Comparison of ENCODE assay signal across 14 cellular contexts in genomic region chr5:6273090-6273735, GRCh38.
DNase-seq lines count a peak whose midpoint lies in the region; ATAC-seq and TF ChIP-seq lines count a peak whose summit lies in the region.
"Had no signal": no experiment of that assay in that cellular context is flagged by ENCODE, and none has a peak within 500 bp of the region (broad histone marks: within the 10 kb centered on the region; RNA-seq: fewer than 3 reads in every experiment).

No MANE protein-coding gene starts in this region.

- H3K27ac Mint-ChIP-seq in activated CD8-positive, alpha-beta T cell treated with anti-CD3 and anti-CD28 coated beads, Interleukin-2, amount 10 ng/mL, durations not matched to agents 7 days and 5 days = no peak overlapping the region
- no peak overlapping the region for H3K27ac Mint-ChIP-seq in immature natural killer cell
- H3K27ac Mint-ChIP-seq: H9 had no signal

- WGBS in heart right ventricle, 2 donors = 80 to 87% methylated on average over 10 of the region's 10 CpGs

- H3K27me3 Mint-ChIP-seq in activated CD8-positive, alpha-beta T cell treated with anti-CD3 and anti-CD28 coated beads, Interleukin-2, amount 10 ng/mL, durations not matched to agents 7 days and 5 days (ENCODE audit: low read depth) = no peaks in the 10 kb centered on the region
- peaks cover 0 to 4% (median 1%) of the 10 kb centered on the region in 3 donors for H3K27me3 Mint-ChIP-seq in immature natural killer cell (ENCODE audit: low read depth in 3 of 3)

- no peaks in the 10 kb centered on the region for H3K9me3 Mint-ChIP-seq in activated CD8-positive, alpha-beta T cell treated with anti-CD3 and anti-CD28 coated beads, Interleukin-2, amount 10 ng/mL, durations not matched to agents 7 days and 5 days (ENCODE audit: insufficient read depth)
- peaks cover 0 to 3% (median 0%) of the 10 kb centered on the region in 6 donors for H3K9me3 Mint-ChIP-seq in immature natural killer cell

- H3K27ac ChIP-seq in coronary artery (no peak overlapping the region), heart right ventricle (no peak overlapping the region)
- H3K27ac ChIP-seq: colonic mucosa, pancreas had no signal

- CTCF ChIA-PET in activated CD8-positive, alpha-beta T cell treated with anti-CD3 and anti-CD28 coated beads, Interleukin-2, amount 10 ng/mL, durations not matched to agents 7 days and 5 days (lab: Charles Lee) = interaction anchor here (1.7 kb wide), 1 partner anchor 10 kb away, joined by 4 read pairs; no protein-coding TSS in a partner anchor

- no peaks in the 10 kb centered on the region for H3K36me3 Mint-ChIP-seq in activated CD8-positive, alpha-beta T cell treated with anti-CD3 and anti-CD28 coated beads, Interleukin-2, amount 10 ng/mL, durations not matched to agents 7 days and 5 days (ENCODE audit: low read depth)
- no peaks in the 10 kb centered on the region for H3K36me3 Mint-ChIP-seq in immature natural killer cell

- intact Hi-C loops in heart right ventricle (cut with DNase I) = no loop called here

- POLR2A ChIA-PET in activated CD8-positive, alpha-beta T cell treated with anti-CD3 and anti-CD28 coated beads, Interleukin-2, amount 10 ng/mL, durations not matched to agents 7 days and 5 days (lab: Charles Lee) = no interaction called here

- H3K4me1 Mint-ChIP-seq in activated CD8-positive, alpha-beta T cell treated with anti-CD3 and anti-CD28 coated beads, Interleukin-2, amount 10 ng/mL, durations not matched to agents 7 days and 5 days (ENCODE audit: low read depth) = no peaks in the 10 kb centered on the region
- H3K4me1 Mint-ChIP-seq in immature natural killer cell = no peaks in the 10 kb centered on the region
- H3K4me1 Mint-ChIP-seq: H9 had no signal

- H3K4me3 ChIP-seq in GM12864 (ENCODE audit: low read depth, low read length) (no peak overlapping the region), coronary artery (no peak overlapping the region), heart right ventricle (no peak overlapping the region)
- H3K4me3 ChIP-seq: colonic mucosa, pancreas had no signal

- DNase-seq in GM12864 (ENCODE audit: low read depth) = peak; percentile 46
- DNase-seq in coronary artery (ENCODE audit: low spot score) = no peak
- DNase-seq in heart right ventricle = no peak
- DNase-seq in activated CD8-positive, alpha-beta T cell treated with anti-CD3 and anti-CD28 coated beads, Interleukin-2, amount 10 ng/mL, durations not matched to agents 7 days and 5 days = no peak
- DNase-seq in immature natural killer cell = no peak
- DNase-seq: ACHN, colonic mucosa, H9, NCI-H446 treated with DMSO at 0.1 percent for 48 hours, pancreas, T1000 had no signal

- ATAC-seq in GM19025 (IDR thresholded peaks at IDR 0.05; ENCODE audit: low read depth, unreplicated experiment) (peak; percentile 80), HG02588 (IDR thresholded peaks at IDR 0.05; ENCODE audit: unreplicated experiment) (peak; percentile 69), HG03439 (IDR thresholded peaks at IDR 0.05; ENCODE audit: unreplicated experiment) (peak; percentile 92), heart right ventricle (no peak)
- no peak for ATAC-seq in activated CD8-positive, alpha-beta T cell treated with anti-CD3 and anti-CD28 coated beads, Interleukin-2, amount 10 ng/mL, durations not matched to agents 7 days and 5 days
- ATAC-seq: pancreas had no signal

- TF ChIP-seq CTCF in GM12864 (IDR thresholded peaks at IDR 0.05; ENCODE audit: low read depth, low read length, missing control alignments) = no peak
- TF ChIP-seq CTCF in coronary artery (IDR thresholded peaks at IDR 0.05) = no peak
- TF ChIP-seq CTCF in heart right ventricle (IDR thresholded peaks at IDR 0.05) = no peak

- no peaks in the 10 kb centered on the region for H3K4me1 ChIP-seq in heart right ventricle
- H3K4me1 ChIP-seq: colonic mucosa, pancreas had no signal

- peaks cover 0 to 12% (median 0%) of the 10 kb centered on the region in 11 donors for H3K9me3 ChIP-seq in heart right ventricle
- H3K9me3 ChIP-seq: colonic mucosa, pancreas had no signal

- no peak overlapping the region for H3K4me3 Mint-ChIP-seq in activated CD8-positive, alpha-beta T cell treated with anti-CD3 and anti-CD28 coated beads, Interleukin-2, amount 10 ng/mL, durations not matched to agents 7 days and 5 days
- no peak overlapping the region for H3K4me3 Mint-ChIP-seq in immature natural killer cell
- H3K4me3 Mint-ChIP-seq: H9 had no signal

- H3K36me3 ChIP-seq in heart right ventricle = no peaks in the 10 kb centered on the region
- H3K36me3 ChIP-seq: colonic mucosa, pancreas had no signal

- no peaks in the 10 kb centered on the region for H3K27me3 ChIP-seq in heart right ventricle
- H3K27me3 ChIP-seq: colonic mucosa, pancreas had no signal

Comparison
In these comparisons a context has a peak if more than half of its experiments do, and no peak if none do; other contexts are left out.
1. ATAC-seq: peak in GM19025 (single experiment), HG02588 (single experiment) and HG03439 (single experiment); none in heart right ventricle (0 of 8) and activated CD8-positive, alpha-beta T cell treated with anti-CD3 and anti-CD28 coated beads, Interleukin-2, amount 10 ng/mL, durations not matched to agents 7 days and 5 days (single experiment).